In genomic region chr5:136080113-136080482, GRCh38 we compare ENCODE assay signal across 8 cellular contexts. TPM values are rescaled to one million over a fixed set of nuclear protein-coding genes. Genes with fewer than 3 reads are reported as not detected.
DNase-seq lines count a peak whose midpoint lies in the region; ATAC-seq and TF ChIP-seq lines count a peak whose summit lies in the region.

No MANE protein-coding gene starts in this region.

- no peak for DNase-seq in Right ventricle myocardium superior
- DNase-seq in Right ventricle myocardium inferior (ENCODE audit: missing footprints): no peak
- DNase-seq in activated B cell treated with CpG ODN at 0.5 μM for 24 hours: no peak
- no peak for DNase-seq in immature natural killer cell
- DNase-seq in ureter (ENCODE audit: low spot score): peak; percentile 41
- no peak for DNase-seq in stimulated activated CD4-positive, alpha-beta T cell treated with anti-CD3 and anti-CD28 coated beads, Interleukin-12 subunit alpha, Interleukin-12 subunit beta, amount 100 ng/mL, for 4 hours
- DNase-seq in activated CD4-positive, alpha-beta T cell treated with anti-CD3 and anti-CD28 coated beads, Interleukin-2, amount 50 U/mL, for 4 hours: no peak

- POLR2A ChIA-PET in activated B cell treated with CpG ODN at 0.5 μM for 24 hours (lab: Charles Lee): no interaction called here

- intact Hi-C loops in Right ventricle myocardium superior (cut with DNase I): loop anchor here (5.0 kb wide), 1 partner anchor 133 kb away; no protein-coding TSS in a partner anchor
- intact Hi-C loops in Right ventricle myocardium inferior (cut with DNase I): loop anchor here (5.0 kb wide), 3 partner anchors 53 to 193 kb away; partner anchors contain the start of gene TGFBI
- intact Hi-C loops in activated B cell treated with CpG ODN at 0.5 μM for 24 hours (cut with micrococcal nuclease): loop anchor here (2.0 kb wide), 1 partner anchor 53 kb away; the partner anchor contains the start of gene SMAD5

- H3K4me1 Mint-ChIP-seq in activated B cell treated with CpG ODN at 0.5 μM for 24 hours: peaks cover 15% of the 10 kb centered on the region
- peaks cover 9 to 10% of the 10 kb centered on the region in 2 donors for H3K4me1 Mint-ChIP-seq in immature natural killer cell

- no peaks in the 10 kb centered on the region for H3K9me3 Mint-ChIP-seq in activated B cell treated with CpG ODN at 0.5 μM for 24 hours
- no peaks in the 10 kb centered on the region for H3K9me3 Mint-ChIP-seq in immature natural killer cell

- TF ChIP-seq CTCF in activated B cell treated with CpG ODN at 0.5 μM for 24 hours (IDR thresholded peaks at IDR 0.05): no peak

- CTCF ChIA-PET in activated B cell treated with CpG ODN at 0.5 μM for 24 hours (lab: Charles Lee): no interaction called here

- H3K4me3 Mint-ChIP-seq in activated B cell treated with CpG ODN at 0.5 μM for 24 hours (peak overlapping the region; percentile 77), immature natural killer cell (peak overlapping the region; percentile 65 to 89 (median 83))

- H3K27me3 Mint-ChIP-seq in activated B cell treated with CpG ODN at 0.5 μM for 24 hours (peaks cover 26% of the 10 kb centered on the region), immature natural killer cell (ENCODE audit: low read depth in 3 of 3) (peaks cover 18 to 31% (median 22%) of the 10 kb centered on the region in 3 donors)

- H3K27ac Mint-ChIP-seq in activated B cell treated with CpG ODN at 0.5 μM for 24 hours: no peak overlapping the region
- peak overlapping the region in 4 of 6 donors; percentile 27 to 57 (median 42) for H3K27ac Mint-ChIP-seq in immature natural killer cell

- ATAC-seq in Right ventricle myocardium superior (ENCODE audit: poor library complexity) (peak; percentile 5), Right ventricle myocardium inferior (no peak), activated B cell treated with CpG ODN at 0.5 μM for 24 hours (ENCODE audit: low read depth) (peak; percentile 8), GM21786 (IDR thresholded peaks at IDR 0.05; ENCODE audit: unreplicated experiment) (no peak)

- H3K36me3 Mint-ChIP-seq in activated B cell treated with CpG ODN at 0.5 μM for 24 hours (ENCODE audit: low read depth) (no peaks in the 10 kb centered on the region), immature natural killer cell (no peaks in the 10 kb centered on the region)

RNA-seq across cellular contexts. Expression of gene TGFBI, which starts 51.3 kb away (rescaled TPM):
- 49.9 TPM for total RNA-seq in Right ventricle myocardium superior
- total RNA-seq in Right ventricle myocardium inferior: 66.5 TPM
- total RNA-seq in activated B cell treated with CpG ODN at 0.5 μM for 24 hours: 1.1 and 1.3 TPM in 2 replicates
- 10 to 100 TPM in 2 of 3 donors, 1 to 10 TPM in 1; 2.2 to 13.3 (median 10.9) TPM for polyA plus RNA-seq in immature natural killer cell
- total RNA-seq in ureter: 147 TPM

RNA-seq across cellular contexts. Expression of gene SMAD5, which starts 52.5 kb away (rescaled TPM):
- 37.2 TPM for total RNA-seq in Right ventricle myocardium superior
- 42.0 TPM for total RNA-seq in Right ventricle myocardium inferior
- 28.4 and 30.4 TPM in 2 replicates for total RNA-seq in activated B cell treated with CpG ODN at 0.5 μM for 24 hours
- 10 to 100 TPM; 23.9 to 37.8 (median 32.5) TPM for polyA plus RNA-seq in immature natural killer cell
- 86.3 TPM for total RNA-seq in ureter

Comparison
In these comparisons a context has a peak if more than half of its experiments do, and no peak if none do; other contexts are left out.
1. ATAC-seq: peak in Right ventricle myocardium superior (single experiment) and activated B cell treated with CpG ODN at 0.5 μM for 24 hours (single experiment); none in Right ventricle myocardium inferior (single experiment) and GM21786 (single experiment).
2. RNA of gene TGFBI, which starts 51.3 kb away (total RNA-seq): 147 TPM in ureter (single experiment), 66.5 TPM in Right ventricle myocardium inferior (single experiment) and 49.9 TPM in Right ventricle myocardium superior (single experiment); 1.1 to 1.3 TPM in activated B cell treated with CpG ODN at 0.5 μM for 24 hours; every median in the first group is over 10 times any median in the second.